ENCODE assay signal across 1 cellular context in genomic region chr7:150046290-150047194, GRCh38.
A peak's percentile ranks its signal among the peaks of the same experiment; 100 is the strongest.
TF ChIP-seq lines count a peak whose summit lies in the region.

No MANE protein-coding gene starts in this region.

TF ChIP-seq in HEK293, 187 proteins besides CTCF, POLR2A, EP300 and RAD21:
- 0 out of 2 replicates have a peak, but pooled peaks have one; percentile 9 for TF ChIP-seq ZNF366 (tag by site-specific recombination; conservative IDR thresholded peaks at IDR 0.05)
- TF ChIP-seq ZBTB48 (tag by site-specific recombination; IDR thresholded peaks at IDR 0.05) = 0 out of 2 replicates have a peak, but pooled peaks have one; percentile 22
- peak; percentile 37; the same call in 1 of the 2 replicates for TF ChIP-seq PRDM1 (tag by site-specific recombination; IDR thresholded peaks at IDR 0.05)
- TF ChIP-seq ZNF335 (tag by site-specific recombination; conservative IDR thresholded peaks at IDR 0.05) = peak; percentile 63
- peak; percentile 68; the same call in 1 of the 2 replicates for TF ChIP-seq ZBTB17 (tag by site-specific recombination; IDR thresholded peaks at IDR 0.05)
- 0 out of 2 replicates have a peak, but pooled peaks have one; percentile 38 for TF ChIP-seq GLIS1 (tag by site-specific recombination; IDR thresholded peaks at IDR 0.05)
- TF ChIP-seq ZBTB20 (tag by site-specific recombination; IDR thresholded peaks at IDR 0.05) = peak; percentile 80
